23 cellular contexts compared by ENCODE assay signal in genomic region chr4:137635596-137635995, GRCh38.
A peak's percentile ranks its signal among the peaks of the same experiment; 100 is the strongest.
DNase-seq lines count a peak whose midpoint lies in the region; TF ChIP-seq lines count a peak whose summit lies in the region.
"Had no signal": no experiment of that assay in that cellular context is flagged by ENCODE, and none has a peak within 500 bp of the region (broad histone marks: within the 10 kb centered on the region; RNA-seq: fewer than 3 reads in every experiment).

No MANE protein-coding gene starts in this region.

- no peak overlapping the region for H2AK5ac ChIP-seq in H9 (ENCODE audit: insufficient read length, low read length)

- H2BK120ac ChIP-seq in H9 (ENCODE audit: low read depth, low read length, poor library complexity, severe bottlenecking): no peak overlapping the region

- no peak overlapping the region for H3K56ac ChIP-seq in H9 (ENCODE audit: insufficient read length, low read depth, low read length)

- POLR2A ChIA-PET in MCF 10A (lab: Yijun Ruan, JAX): interaction anchor here (0.5 to 1.1 kb wide), 5 partner anchors 10 to 694 kb away, joined by 3 to 4 read pairs (median 3); no protein-coding TSS in a partner anchor

- H3K9me3 Mint-ChIP-seq in MCF 10A (ENCODE audit: unreplicated experiment) (no peaks in the 10 kb centered on the region), H9 (no peaks in the 10 kb centered on the region; a peak in 1 of 5 replicates)

- H2BK15ac ChIP-seq in H9 (ENCODE audit: low read depth, low read length): no peak overlapping the region

- H3K27ac ChIP-seq in mammary epithelial cell (ENCODE audit: insufficient read depth, low read depth, low read length) (no peak overlapping the region), SK-N-MC (peak overlapping the region; percentile 15; the same call in 1 of the 2 replicates), H9 (ENCODE audit: insufficient read length, low read depth, low read length) (no peak overlapping the region)
- H3K27ac ChIP-seq: dorsolateral prefrontal cortex, heart right ventricle, PC-9, upper lobe of right lung had no signal

- H3K4me1 Mint-ChIP-seq in MCF 10A (ENCODE audit: insufficient read depth, unreplicated experiment) (peaks cover 16% of the 10 kb centered on the region), H9 (peaks cover 4 to 10% of the 10 kb centered on the region in 2 experiments)
- H3K4me1 Mint-ChIP-seq: activated naive CD8-positive, alpha-beta T cell treated with anti-CD3 and anti-CD28 coated beads for 36 hours; CD4-positive, CD25-positive, alpha-beta regulatory T cell; nephron progenitor cell had no signal

- H2BK12ac ChIP-seq in H9 (ENCODE audit: insufficient read length, low read depth, low read length): no peak overlapping the region

- H3K79me2 ChIP-seq in mammary epithelial cell (ENCODE audit: insufficient read depth, low read length): no peaks in the 10 kb centered on the region
- no peaks in the 10 kb centered on the region for H3K79me2 ChIP-seq in H9 (ENCODE audit: insufficient read depth, low read length)

- H3K36me3 Mint-ChIP-seq in MCF 10A (ENCODE audit: insufficient read depth, unreplicated experiment) (no peaks in the 10 kb centered on the region), H9 (ENCODE audit: insufficient read depth in 1 of 3, low read depth in 3 of 3) (no peaks in the 10 kb centered on the region; a peak in 1 of 7 replicates)
- H3K36me3 Mint-ChIP-seq: activated naive CD8-positive, alpha-beta T cell treated with anti-CD3 and anti-CD28 coated beads for 36 hours; CD4-positive, CD25-positive, alpha-beta regulatory T cell had no signal

- in situ Hi-C loops in mammary epithelial cell (cut with MboI; ENCODE audit: low sequenced_read_pairs in 2 of 2): no loop called here

- H4K20me1 ChIP-seq in mammary epithelial cell (ENCODE audit: insufficient read depth, low read length): no peaks in the 10 kb centered on the region
- H4K20me1 ChIP-seq in H9 (ENCODE audit: control insufficient read depth, insufficient read depth, insufficient read length): no peaks in the 10 kb centered on the region

- no peak overlapping the region for H4K91ac ChIP-seq in H9 (ENCODE audit: insufficient read length, low read depth, low read length)

- no peak overlapping the region for H2BK20ac ChIP-seq in H9 (ENCODE audit: low read depth, low read length, poor library complexity, severe bottlenecking)

- H4K5ac ChIP-seq in H9 (ENCODE audit: insufficient read length, low read depth, low read length): no peak overlapping the region

- dilution Hi-C loops in mammary epithelial cell (cut with HindIII; ENCODE audit: low sequenced_read_pairs): no loop called here

- H2AFZ ChIP-seq in mammary epithelial cell (ENCODE audit: low read depth, low read length) (no peak overlapping the region), H9 (ENCODE audit: low read length) (no peak overlapping the region)
- H2AFZ ChIP-seq: PC-9 had no signal

- no peaks in the 10 kb centered on the region for H3K27me3 Mint-ChIP-seq in MCF 10A (ENCODE audit: insufficient read depth, unreplicated experiment)
- no peaks in the 10 kb centered on the region for H3K27me3 Mint-ChIP-seq in H9 (ENCODE audit: low read depth)
- H3K27me3 Mint-ChIP-seq: activated naive CD8-positive, alpha-beta T cell treated with anti-CD3 and anti-CD28 coated beads for 36 hours; CD4-positive, CD25-positive, alpha-beta regulatory T cell had no signal

- no peaks in the 10 kb centered on the region for H3K27me3 ChIP-seq in mammary epithelial cell (ENCODE audit: insufficient read depth, low read length)
- H3K27me3 ChIP-seq in H9 (ENCODE audit: insufficient read depth, low read length): no peaks in the 10 kb centered on the region
- H3K27me3 ChIP-seq: dorsolateral prefrontal cortex, heart right ventricle, upper lobe of right lung had no signal

- H3K4me3 ChIP-seq in mammary epithelial cell (replicated peaks in 1 of 3; ENCODE audit: insufficient read depth in 1 of 3, low read depth in 2 of 3, low read length in 3 of 3) (no peak overlapping the region), SK-N-MC (no peak overlapping the region), fibroblast of the aortic adventitia (ENCODE audit: low read depth, low read length) (no peak overlapping the region)
- H3K4me3 ChIP-seq: dorsolateral prefrontal cortex, heart right ventricle, PC-9, upper lobe of right lung had no signal

- 79% methylated on average over 1 of the region's 1 CpG for WGBS in mammary epithelial cell (ENCODE audit: low coverage, missing lambda C conversion rate)
- WGBS in H9 (ENCODE audit: extremely low coverage, insufficient read length, low lambda C conversion rate): no CpG with 5 or more reads among the region's 1 CpG

- peak; percentile 49 for DNase-seq in MCF 10A (ENCODE audit: unreplicated experiment)
- DNase-seq in mammary epithelial cell: no peak
- no peak for DNase-seq in SK-N-MC (ENCODE audit: low read depth, low spot score)
- DNase-seq in fibroblast of the aortic adventitia (ENCODE audit: low read depth): peak; percentile 22
- DNase-seq in kidney glomerular epithelial cell (lab: John Stamatoyannopoulos, UW): no peak
- no peak for DNase-seq in iPS-NIHi11 (ENCODE audit: low spot score)
- no peak for DNase-seq in AG20443 (ENCODE audit: low spot score)
- no peak for DNase-seq in H9
- DNase-seq: ACHN; activated CD4-positive, alpha-beta T cell treated with anti-CD3 and anti-CD28 coated beads, Interleukin-2, amount 50 U/mL, for 48 hours; activated naive CD8-positive, alpha-beta T cell treated with anti-CD3 and anti-CD28 coated beads for 36 hours; activated T-cell treated with anti-CD3 and anti-CD28 coated beads, Interleukin-2, amount 50 U/mL, for 1 hour; CD4-positive, CD25-positive, alpha-beta regulatory T cell; dorsolateral prefrontal cortex; erythroblast; heart right ventricle; Karpas-422; kidney; NCI-H526; nephron progenitor cell; PC-9; stimulated activated naive CD4-positive, alpha-beta T cell treated with Interleukin-2 at 50 U/mL for 16 hours; upper lobe of right lung had no signal

- intact Hi-C loops in MCF 10A (cut with micrococcal nuclease) (loop anchor here (5.0 to 10.0 kb wide), 2 partner anchors 263 to 351 kb away; no protein-coding TSS in a partner anchor), mammary epithelial cell (cut with micrococcal nuclease) (no loop called here)

- no peak overlapping the region for H3K14ac ChIP-seq in H9 (ENCODE audit: insufficient read depth, low read length)

- H3K18ac ChIP-seq in H9 (ENCODE audit: insufficient read length, low read depth, low read length): no peak overlapping the region

- no peaks in the 10 kb centered on the region for H3K4me1 ChIP-seq in mammary epithelial cell (ENCODE audit: insufficient read depth, low read length)
- H3K4me1 ChIP-seq in H9 (ENCODE audit: insufficient read depth, low read length): no peaks in the 10 kb centered on the region
- H3K4me1 ChIP-seq: heart right ventricle, upper lobe of right lung had no signal

- no peak overlapping the region for H3K4me2 ChIP-seq in mammary epithelial cell (ENCODE audit: insufficient read depth, low read depth, low read length)
- H3K4me2 ChIP-seq in H9 (ENCODE audit: insufficient read depth, insufficient read length, low read length): no peak overlapping the region
- H3K4me2 ChIP-seq: PC-9 had no signal

- no peak overlapping the region for H3T11ph ChIP-seq in H9 (ENCODE audit: low read length)

- no TSS peak for BruUV-seq in MCF 10A (replicated peaks; lab: Mats Ljungman, UMichigan)
- BruUV-seq in mammary epithelial cell (replicated peaks; lab: Mats Ljungman, UMichigan): no TSS peak

- CTCF ChIA-PET in MCF 10A (lab: Yijun Ruan, JAX) (interaction anchor here (1.0 kb wide), 1 partner anchor 16 kb away, joined by 3 read pairs; no protein-coding TSS in a partner anchor), mammary epithelial cell (lab: Charles Lee; ENCODE audit: low non-redundant PET) (no interaction called here)

- H3K23ac ChIP-seq in H9 (ENCODE audit: insufficient read length, low read depth, low read length): no peak overlapping the region

- H2BK5ac ChIP-seq in H9 (ENCODE audit: insufficient read length, low read length): no peak overlapping the region

- H3K79me1 ChIP-seq in H9 (ENCODE audit: insufficient read depth, low read depth, low read length, poor library complexity, severe bottlenecking): no peaks in the 10 kb centered on the region

- TF ChIP-seq CTCF in MCF 10A (IDR thresholded peaks at IDR 0.05; ENCODE audit: unreplicated experiment) (no peak), mammary epithelial cell (conservative IDR thresholded peaks at IDR 0.05 in 1 of 2, IDR thresholded peaks at IDR 0.05 in 1 of 2; ENCODE audit: extremely low read depth in 1 of 2, insufficient read depth in 1 of 2, low read depth in 1 of 2, low read length in 2 of 2) (no peak), fibroblast of the aortic adventitia (IDR thresholded peaks at IDR 0.05; ENCODE audit: insufficient read depth, low read length) (no peak), H9 (conservative IDR thresholded peaks at IDR 0.05) (no peak)

- H4K8ac ChIP-seq in H9 (replicated peaks; ENCODE audit: insufficient read length, low read depth, low read length): no peak overlapping the region

- H3K9ac ChIP-seq in mammary epithelial cell (ENCODE audit: insufficient read depth, low read length): no peak overlapping the region
- H3K9ac ChIP-seq in SK-N-MC (ENCODE audit: insufficient read length): no peak overlapping the region
- H3K9ac ChIP-seq in H9 (ENCODE audit: extremely low read depth, insufficient read length, low read length): no peak overlapping the region

- no peaks in the 10 kb centered on the region for H3K23me2 ChIP-seq in H9 (ENCODE audit: insufficient read length, low read depth, low read length, poor library complexity, severe bottlenecking)

- no peak overlapping the region for H3K4ac ChIP-seq in H9 (ENCODE audit: low read depth, low read length)

- H3K4me3 Mint-ChIP-seq in MCF 10A (ENCODE audit: unreplicated experiment) (peak overlapping the region; percentile 61), H9 (no peak overlapping the region)
- H3K4me3 Mint-ChIP-seq: activated naive CD8-positive, alpha-beta T cell treated with anti-CD3 and anti-CD28 coated beads for 36 hours; CD4-positive, CD25-positive, alpha-beta regulatory T cell; nephron progenitor cell had no signal

- H3K36me3 ChIP-seq in mammary epithelial cell (ENCODE audit: insufficient read depth, low read length) (no peaks in the 10 kb centered on the region), SK-N-MC (ENCODE audit: insufficient read depth, low read length) (no peaks in the 10 kb centered on the region)
- H3K36me3 ChIP-seq: heart right ventricle, upper lobe of right lung had no signal

- peak overlapping the region; percentile 97 for H3K27ac Mint-ChIP-seq in MCF 10A (ENCODE audit: low read depth, unreplicated experiment)
- no peak overlapping the region for H3K27ac Mint-ChIP-seq in H9
- H3K27ac Mint-ChIP-seq: activated naive CD8-positive, alpha-beta T cell treated with anti-CD3 and anti-CD28 coated beads for 36 hours; CD4-positive, CD25-positive, alpha-beta regulatory T cell; nephron progenitor cell had no signal

- H3K9me3 ChIP-seq in mammary epithelial cell (replicated peaks; ENCODE audit: insufficient read depth, low read length): no peaks in the 10 kb centered on the region
- H3K9me3 ChIP-seq in SK-N-MC (ENCODE audit: low read depth, low read length): no peaks in the 10 kb centered on the region
- H3K9me3 ChIP-seq in H9 (ENCODE audit: control insufficient read depth, low read depth, low read length): no peaks in the 10 kb centered on the region
- H3K9me3 ChIP-seq: upper lobe of right lung had no signal

Comparison
In these comparisons a context has a peak if more than half of its experiments do, and no peak if none do; other contexts are left out.
1. DNase-seq: peak in MCF 10A (single experiment) and fibroblast of the aortic adventitia (single experiment); none in mammary epithelial cell (single experiment), SK-N-MC (single experiment), kidney glomerular epithelial cell (single experiment), iPS-NIHi11 (single experiment), AG20443 (single experiment) and H9 (single experiment).